ENCODE assay signal across 17 cellular contexts in the genomic region with DNA sequence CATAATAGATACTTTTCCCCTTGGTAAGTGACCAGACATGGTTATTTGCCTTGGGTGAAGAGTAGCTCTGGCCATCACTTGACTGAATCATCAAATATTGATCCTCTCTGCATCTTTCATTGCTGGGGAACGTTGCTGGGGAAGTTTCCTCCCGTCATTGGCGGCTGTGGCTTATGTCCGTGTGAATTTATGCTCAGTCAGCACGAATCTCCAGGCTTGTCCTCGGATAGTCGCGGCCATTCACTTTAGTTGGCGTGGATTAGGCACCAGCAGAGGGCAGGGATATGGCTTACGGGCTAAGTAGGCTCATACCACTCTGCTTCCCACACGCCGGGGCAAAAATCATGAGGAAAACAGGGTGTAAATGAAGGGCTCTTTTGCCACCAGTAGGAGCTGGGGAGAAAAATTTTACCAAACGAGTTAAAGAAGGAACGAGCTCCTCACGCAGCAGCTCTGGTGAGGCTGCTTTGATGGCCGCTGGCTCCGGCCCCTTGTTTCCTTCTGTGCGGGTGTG.
DNase-seq lines count a peak whose midpoint lies in the region; ATAC-seq and TF ChIP-seq lines count a peak whose summit lies in the region.
"Had no signal": no experiment of that assay in that cellular context is flagged by ENCODE, and none has a peak within 500 bp of the region (broad histone marks: within the 10 kb centered on the region; RNA-seq: fewer than 3 reads in every experiment).

No MANE protein-coding gene starts in this region.

- no peak overlapping the region for H3K4ac ChIP-seq in IMR-90 (ENCODE audit: low read depth, low read length)

- no peak for ATAC-seq in IMR-90 (ENCODE audit: low read depth)
- no peak for ATAC-seq in activated CD4-positive, CD25-positive, alpha-beta regulatory T cell treated with anti-CD3 and anti-CD28 coated beads, Interleukin-2, amount 50 U/mL, for 24 hours
- ATAC-seq: CD8-positive, alpha-beta T cell had no signal

- TF ChIP-seq RAD21 in IMR-90 (IDR thresholded peaks at IDR 0.05; ENCODE audit: low read length): no peak

- no peak overlapping the region for H2AFZ ChIP-seq in IMR-90 (replicated peaks; ENCODE audit: low read length, poor library complexity)

- H2BK120ac ChIP-seq in IMR-90 (ENCODE audit: low read depth, low read length): no peak overlapping the region

- H4K5ac ChIP-seq in IMR-90 (ENCODE audit: low read depth, low read length): no peak overlapping the region

- no peaks in the 10 kb centered on the region for H4K20me1 ChIP-seq in IMR-90 (ENCODE audit: insufficient read depth, low read length)

- BruUV-seq in IMR-90 (replicated peaks; lab: Mats Ljungman, UMichigan): no TSS peak

- H3K56ac ChIP-seq in IMR-90 (ENCODE audit: extremely low read depth, insufficient read depth, low read length): no peak overlapping the region

- no peak for TF ChIP-seq EP300 in esophagus muscularis mucosa (IDR thresholded peaks at IDR 0.05)

- dilution Hi-C loops in IMR-90 (cut with HindIII; ENCODE audit: low sequenced_read_pairs, unreplicated experiment): no loop called here

- H3K27me3 ChIP-seq in IMR-90 (ENCODE audit: control insufficient read depth, insufficient read depth, low read length): no peaks in the 10 kb centered on the region
- H3K27me3 ChIP-seq in esophagus muscularis mucosa: no peaks in the 10 kb centered on the region
- H3K27me3 ChIP-seq: BE2C had no signal

- H3K9ac ChIP-seq in IMR-90 (ENCODE audit: low read depth, low read length): no peak overlapping the region

- CTCF ChIA-PET in IMR-90 (lab: Yijun Ruan, JAX): no interaction called here

- H3K9me1 ChIP-seq in IMR-90 (ENCODE audit: insufficient read depth, low read length): no peaks in the 10 kb centered on the region

- no peak overlapping the region for H3K18ac ChIP-seq in IMR-90 (ENCODE audit: low read depth, low read length)

- H3K4me1 ChIP-seq in IMR-90 (ENCODE audit: control insufficient read depth, insufficient read depth, low read length) (peaks cover 2% of the 10 kb centered on the region; the same call in 1 of the 2 replicates), esophagus muscularis mucosa (peaks cover 0 to 10% (median 7%) of the 10 kb centered on the region in 4 donors)
- H3K4me1 ChIP-seq: Caco-2 had no signal

- in situ Hi-C loops in IMR-90 (cut with MboI; ENCODE audit: low sequenced_read_pairs): no loop called here

- no peak overlapping the region for H2BK20ac ChIP-seq in IMR-90 (ENCODE audit: low read depth, low read length)

- TF ChIP-seq POLR2A in IMR-90 (IDR thresholded peaks at IDR 0.05; ENCODE audit: low read depth, low read length) (no peak), esophagus muscularis mucosa (IDR thresholded peaks at IDR 0.05; ENCODE audit: low read depth) (no peak)

- DNase-seq in NCI-H748 (lab: John Stamatoyannopoulos, UW; ENCODE audit: unreplicated experiment) (peak; percentile 56), NCI-H748 treated with DMSO at 0.1 percent for 48 hours (lab: John Stamatoyannopoulos, UW) (no peak), IMR-90 (no peak), esophagus muscularis mucosa (ENCODE audit: extremely low spot score) (peak; percentile 53), AML-193 (lab: John Stamatoyannopoulos, UW) (no peak), UCSD-AML1 (lab: John Stamatoyannopoulos, UW; ENCODE audit: unreplicated experiment) (no peak)
- DNase-seq: BE2C; Caco-2; CD8-positive, alpha-beta T cell; DND-41; GDM1; HCEC 1CT; HFFc6; KG1 had no signal

- H3K9me3 ChIP-seq in IMR-90 (ENCODE audit: control insufficient read depth, insufficient read depth, low read length) (no peaks in the 10 kb centered on the region), esophagus muscularis mucosa (no peaks in the 10 kb centered on the region)
- H3K9me3 ChIP-seq: BE2C, Caco-2 had no signal

- H3K14ac ChIP-seq in IMR-90 (replicated peaks; ENCODE audit: low read depth, low read length): no peak overlapping the region

- no peak for TF ChIP-seq CTCF in IMR-90 (conservative IDR thresholded peaks at IDR 0.05; ENCODE audit: low read depth, low read length)
- TF ChIP-seq CTCF in esophagus muscularis mucosa (IDR thresholded peaks at IDR 0.05): no peak

- POLR2A ChIA-PET in IMR-90 (lab: Charles Lee; ENCODE audit: unreplicated experiment): no interaction called here

- H2AK9ac ChIP-seq in IMR-90 (replicated peaks; ENCODE audit: low read depth, low read length, poor library complexity): no peak overlapping the region

- H3K36me3 ChIP-seq in IMR-90 (ENCODE audit: control insufficient read depth, insufficient read depth, low read length) (no peaks in the 10 kb centered on the region), esophagus muscularis mucosa (no peaks in the 10 kb centered on the region)
- H3K36me3 ChIP-seq: BE2C had no signal

- no peak overlapping the region for H2BK5ac ChIP-seq in IMR-90 (ENCODE audit: low read depth, low read length, poor library complexity, severe bottlenecking)

- H3K79me1 ChIP-seq in IMR-90 (ENCODE audit: low read depth in 1 of 2, low read length in 2 of 2): no peaks in the 10 kb centered on the region

- H2BK15ac ChIP-seq in IMR-90 (ENCODE audit: low read depth, low read length): no peak overlapping the region

- H3K4me3 ChIP-seq in IMR-90 (ENCODE audit: insufficient read depth, low read depth, low read length) (no peak overlapping the region), esophagus muscularis mucosa (no peak overlapping the region)

- no peak overlapping the region for H3K4me2 ChIP-seq in IMR-90 (ENCODE audit: low read depth, low read length)

- H2AK5ac ChIP-seq in IMR-90 (ENCODE audit: low read depth, low read length): peak overlapping the region; percentile 4; the same call in 1 of the 2 replicates

- no CpG with 5 or more reads among the region's 18 CpGs for WGBS in IMR-90 (ENCODE audit: extremely low coverage in 2 of 2, insufficient read length in 1 of 2), 2 experiments
- WGBS in esophagus muscularis mucosa: 86% methylated on average over 17 of the region's 18 CpGs

- no peak overlapping the region for H4K91ac ChIP-seq in IMR-90 (ENCODE audit: insufficient read depth, low read depth, low read length)

- no peak overlapping the region for H3K23ac ChIP-seq in IMR-90 (ENCODE audit: low read depth, low read length)

- no peak overlapping the region for H4K8ac ChIP-seq in IMR-90 (ENCODE audit: low read depth in 2 of 2, low read length in 2 of 2)

- H3K27ac ChIP-seq in IMR-90 (ENCODE audit: insufficient read depth, low read length): no peak overlapping the region
- no peak overlapping the region for H3K27ac ChIP-seq in esophagus muscularis mucosa (replicated peaks in 1 of 4)
- H3K27ac ChIP-seq: C4-2B, HL-60 had no signal

- intact Hi-C loops in IMR-90 (cut with micrococcal nuclease): no loop called here
- intact Hi-C loops in esophagus muscularis mucosa (cut with DNase I): no loop called here

TF ChIP-seq in IMR-90, 13 proteins besides CTCF, POLR2A, EP300 and RAD21:
- no peak for TF ChIP-seq NFE2L2 (IDR thresholded peaks at IDR 0.05; ENCODE audit: low read depth, low read length)
- peak; percentile 84 for TF ChIP-seq MAFK (IDR thresholded peaks at IDR 0.05; ENCODE audit: low read depth, low read length)
- no peak for TF ChIP-seq MXI1 (IDR thresholded peaks at IDR 0.05; ENCODE audit: borderline replicate concordance, low read depth, low read length)

Comparison
In these comparisons a context has a peak if more than half of its experiments do, and no peak if none do; other contexts are left out.
1. DNase-seq: peak in NCI-H748 (single experiment) and esophagus muscularis mucosa (single experiment); none in NCI-H748 treated with DMSO at 0.1 percent for 48 hours (single experiment), IMR-90 (single experiment), AML-193 (0 of 2) and UCSD-AML1 (single experiment).